ENCODE assay signal across 7 cellular contexts in the genomic region with DNA sequence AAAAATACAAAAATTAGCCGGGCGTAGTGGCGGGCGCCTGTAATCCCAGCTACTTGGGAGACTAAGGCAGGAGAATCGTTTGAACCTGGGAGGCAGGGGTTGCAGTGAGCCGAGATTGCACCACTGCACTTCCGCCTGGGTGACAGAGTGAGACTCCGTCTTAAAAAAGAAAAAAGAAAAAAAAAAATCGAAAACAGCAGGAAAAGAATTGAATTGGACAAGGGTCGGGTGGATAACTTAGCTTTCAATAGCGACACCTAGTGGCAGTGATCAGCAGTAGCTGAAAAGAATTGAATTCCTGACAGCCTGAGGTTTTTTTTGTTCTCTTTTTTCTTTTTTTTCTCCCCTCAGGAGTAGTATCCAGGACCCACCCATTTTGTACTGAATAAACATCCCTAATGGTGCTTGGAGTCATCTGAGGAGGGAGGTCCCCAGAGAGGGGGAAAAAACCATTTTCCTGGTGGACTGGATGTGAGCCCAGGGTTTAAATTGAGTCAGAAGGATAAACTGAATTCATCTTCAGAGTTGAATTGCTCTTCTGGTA. TPM values are rescaled to one million over a fixed set of nuclear protein-coding genes. Genes with fewer than 3 reads are reported as not detected.
A peak's percentile ranks its signal among the peaks of the same experiment; 100 is the strongest.
DNase-seq lines count a peak whose midpoint lies in the region; ATAC-seq and TF ChIP-seq lines count a peak whose summit lies in the region.

No MANE protein-coding gene starts in this region.

- H3K4me3 ChIP-seq in heart left ventricle, result peak overlapping the region in 7 of 12 donors; percentile 12 to 47 (median 28)

- no peaks in the 10 kb centered on the region for H3K9me3 Mint-ChIP-seq in progenitor cell of endocrine pancreas (ENCODE audit: low read depth)

- H3K4me1 Mint-ChIP-seq in progenitor cell of endocrine pancreas (ENCODE audit: low read depth), result peaks cover 5% of the 10 kb centered on the region

- peak; percentile 84 to 93 (median 90) for TF ChIP-seq CTCF in heart left ventricle (IDR thresholded peaks at IDR 0.05)
- TF ChIP-seq CTCF in progenitor cell of endocrine pancreas (IDR thresholded peaks at IDR 0.05; ENCODE audit: unreplicated experiment), result peak; percentile 97

- WGBS in heart left ventricle, 4 donors, result 15 to 30% (median 24%) methylated on average over 11 of the region's 11 CpGs

- ATAC-seq in heart left ventricle, result peak in 3 of 4 donors; percentile 53 to 70 (median 56)
- no peak for ATAC-seq in HG02642 (IDR thresholded peaks at IDR 0.05; ENCODE audit: poor library complexity, unreplicated experiment)

- H3K9me3 ChIP-seq in heart left ventricle, result no peaks in the 10 kb centered on the region

- peak overlapping the region; percentile 61 for H3K4me3 Mint-ChIP-seq in progenitor cell of endocrine pancreas (ENCODE audit: low read depth)

- no peaks in the 10 kb centered on the region for H3K36me3 Mint-ChIP-seq in progenitor cell of endocrine pancreas (ENCODE audit: insufficient read depth)

- intact Hi-C loops in heart left ventricle (cut with DNase I), result loop anchor here (1.0 to 10.0 kb wide), 9 partner anchors 85 to 258 kb away; a partner anchor contains a TSS

- H3K27me3 ChIP-seq in heart left ventricle, result no peaks in the 10 kb centered on the region

- H3K27ac Mint-ChIP-seq in progenitor cell of endocrine pancreas, result peak overlapping the region; percentile 69

- TF ChIP-seq POLR2A in heart left ventricle (IDR thresholded peaks at IDR 0.05), result no peak

- H3K36me3 ChIP-seq in heart left ventricle, result no peaks in the 10 kb centered on the region

- H3K27ac ChIP-seq in heart left ventricle, result no peak overlapping the region

- H3K27me3 Mint-ChIP-seq in progenitor cell of endocrine pancreas, result peaks cover 3% of the 10 kb centered on the region

- DNase-seq in GM04503 (ENCODE audit: low read depth) (peak; percentile 46), M059J (ENCODE audit: low read depth) (peak; percentile 77), RPMI8226 (peak; percentile 77), heart left ventricle (peak in 3 of 5 donors; percentile 29 to 57 (median 49)), progenitor cell of endocrine pancreas (ENCODE audit: low spot score, unreplicated experiment) (peak; percentile 32)
- DNase-seq in activated naive CD4-positive, alpha-beta T cell treated with anti-CD3 and anti-CD28 coated beads, Interleukin-2, amount 50 U/mL, for 16 hours, result peak; percentile 24

- H3K4me1 ChIP-seq in heart left ventricle, result peaks cover 0 to 10% (median 0%) of the 10 kb centered on the region in 12 donors

RNA-seq across cellular contexts. Expression of a gene that starts 55.1 kb away (rescaled TPM):
- 111 and 215 TPM in 2 replicates for total RNA-seq in M059J (2014; rRNA removed; shearing (Covaris generic))
- 100 to 1,000 TPM; 125 to 774 (median 550) TPM for total RNA-seq in heart left ventricle
- polyA plus RNA-seq in heart left ventricle, result 100 to 1,000 TPM; 449 to 450 TPM
- total RNA-seq in progenitor cell of endocrine pancreas, result 62.3 and 69.5 TPM in 2 replicates

Comparison
In these comparisons a context has a peak if more than half of its experiments do, and no peak if none do; other contexts are left out.
1. DNase-seq: peak in every context shown above with its lines; median percentile 77 in M059J; 77 in RPMI8226; 49 in heart left ventricle; 46 in GM04503; 32 in progenitor cell of endocrine pancreas; 24 in activated naive CD4-positive, alpha-beta T cell treated with anti-CD3 and anti-CD28 coated beads, Interleukin-2, amount 50 U/mL, for 16 hours.